8 cellular contexts compared by ENCODE assay signal in genomic region chr4:159674241-159674640, GRCh38.
"Had no signal": no experiment of that assay in that cellular context is flagged by ENCODE, and none has a peak within 500 bp of the region (broad histone marks: within the 10 kb centered on the region; RNA-seq: fewer than 3 reads in every experiment).

No MANE protein-coding gene starts in this region.

- FAIRE-seq: G401.6, GM12878, GM12891, GM12892, GM18507, GM19239 had no signal

- DNase-seq: GDM1, GF-D8 had no signal

- H3K4me3 ChIP-seq: GM12878 had no signal

- ATAC-seq: GM12878 had no signal
